ENCODE assay signal across 24 cellular contexts in genomic region chr6:3513416-3513815, GRCh38. TPM values are rescaled to one million over a fixed set of nuclear protein-coding genes. Genes with fewer than 3 reads are reported as not detected.
A peak's percentile ranks its signal among the peaks of the same experiment; 100 is the strongest.
DNase-seq lines count a peak whose midpoint lies in the region; ATAC-seq and TF ChIP-seq lines count a peak whose summit lies in the region.
"Had no signal": no experiment of that assay in that cellular context is flagged by ENCODE, and none has a peak within 500 bp of the region (broad histone marks: within the 10 kb centered on the region; RNA-seq: fewer than 3 reads in every experiment).

No MANE protein-coding gene starts in this region.

- no peak overlapping the region for H3K4ac ChIP-seq in neuronal stem cell (ENCODE audit: low read length)

- peaks cover 14% of the 10 kb centered on the region for H3K4me1 Mint-ChIP-seq in neural crest cell
- H3K4me1 Mint-ChIP-seq: CD4-positive, alpha-beta memory T cell; CD4-positive, CD25-positive, alpha-beta regulatory T cell; CD8-positive, alpha-beta memory T cell had no signal

- H3K79me1 ChIP-seq in neuronal stem cell (ENCODE audit: low read depth, low read length), result no peaks in the 10 kb centered on the region

- H3K18ac ChIP-seq in neuronal stem cell (ENCODE audit: low read length), result peak overlapping the region; percentile 65

- no peak overlapping the region for H4K8ac ChIP-seq in neuronal stem cell (ENCODE audit: low read depth, low read length)

- TF ChIP-seq CTCF in neural crest cell (conservative IDR thresholded peaks at IDR 0.05), result no peak

- H2BK5ac ChIP-seq in neuronal stem cell (ENCODE audit: low read length), result no peak overlapping the region

- peaks cover 3% of the 10 kb centered on the region for H3K27me3 Mint-ChIP-seq in neural crest cell (ENCODE audit: low read depth)

- no peaks in the 10 kb centered on the region for H3K9me3 ChIP-seq in neuronal stem cell (replicated peaks in 1 of 2; ENCODE audit: control insufficient read depth in 2 of 2, insufficient read depth in 1 of 2, low read depth in 1 of 2, low read length in 2 of 2)
- H3K9me3 ChIP-seq: BE2C, BLaER1 had no signal

- H3K14ac ChIP-seq in neuronal stem cell (ENCODE audit: low read length), result no peak overlapping the region

- no peak overlapping the region for H2BK15ac ChIP-seq in neuronal stem cell (ENCODE audit: low read length)

- no peak for ATAC-seq in GM21381 (IDR thresholded peaks at IDR 0.05; ENCODE audit: unreplicated experiment)
- ATAC-seq: GM12878 had no signal

- no peak overlapping the region for H2BK12ac ChIP-seq in neuronal stem cell (ENCODE audit: low read length)

- no peaks in the 10 kb centered on the region for H3K9me3 Mint-ChIP-seq in neural crest cell
- H3K9me3 Mint-ChIP-seq: CD14-positive monocyte; CD4-positive, alpha-beta memory T cell had no signal

- H3K27me3 ChIP-seq in neuronal stem cell (ENCODE audit: control insufficient read depth in 3 of 3, insufficient read depth in 3 of 3, low read depth in 1 of 3, low read length in 3 of 3), result no peaks in the 10 kb centered on the region
- H3K27me3 ChIP-seq: BE2C, BLaER1 had no signal

- H3K4me3 ChIP-seq in neuronal stem cell (ENCODE audit: low read length in 2 of 2), result no peak overlapping the region
- H3K4me3 ChIP-seq: BLaER1, GM12878 had no signal

- no peak overlapping the region for H3K27ac ChIP-seq in neuronal stem cell (replicated peaks; ENCODE audit: low read length)
- H3K27ac ChIP-seq: BLaER1 had no signal

- no peaks in the 10 kb centered on the region for H3K36me3 ChIP-seq in neuronal stem cell (replicated peaks in 1 of 2; ENCODE audit: control insufficient read depth in 2 of 2, insufficient read depth in 2 of 2, low read length in 2 of 2)
- H3K36me3 ChIP-seq: BE2C, BLaER1 had no signal

- no peak overlapping the region for H3K23ac ChIP-seq in neuronal stem cell (ENCODE audit: low read depth, low read length, poor library complexity)

- no peak overlapping the region for H3K9ac ChIP-seq in neuronal stem cell (ENCODE audit: low read depth, low read length, poor library complexity)
- H3K9ac ChIP-seq: BLaER1 had no signal

- peak overlapping the region; percentile 82 for H2AK5ac ChIP-seq in neuronal stem cell (ENCODE audit: low read depth, low read length)

- H4K91ac ChIP-seq in neuronal stem cell (ENCODE audit: low read depth, low read length, poor library complexity), result no peak overlapping the region

- H3K36me3 Mint-ChIP-seq in neural crest cell (ENCODE audit: low read depth), result no peaks in the 10 kb centered on the region
- H3K36me3 Mint-ChIP-seq: CD14-positive monocyte; CD4-positive, alpha-beta memory T cell; CD4-positive, CD25-positive, alpha-beta regulatory T cell; CD8-positive, alpha-beta memory T cell had no signal

- no peak overlapping the region for H2AFZ ChIP-seq in neuronal stem cell (ENCODE audit: low read length)

- H3K27ac Mint-ChIP-seq in neural crest cell (ENCODE audit: unreplicated experiment), result peak overlapping the region; percentile 78
- H3K27ac Mint-ChIP-seq: CD4-positive, alpha-beta memory T cell; CD4-positive, CD25-positive, alpha-beta regulatory T cell; CD8-positive, alpha-beta memory T cell had no signal

- no peak overlapping the region for H3K4me3 Mint-ChIP-seq in neural crest cell
- H3K4me3 Mint-ChIP-seq: CD14-positive monocyte; CD4-positive, alpha-beta memory T cell; CD4-positive, CD25-positive, alpha-beta regulatory T cell; CD8-positive, alpha-beta memory T cell had no signal

- no peak for DNase-seq in neural crest cell (ENCODE audit: low read depth, low spot score)
- no peak for DNase-seq in neuronal stem cell (ENCODE audit: low spot score)
- no peak for DNase-seq in central memory CD4-positive, alpha-beta T cell
- DNase-seq in activated T-cell treated with anti-CD3 and anti-CD28 coated beads, Interleukin-2, amount 50 U/mL, for 48 hours, result no peak
- DNase-seq: 8988T; ACHN; BE2C; C1 segment of cervical spinal cord; CD4-positive, alpha-beta memory T cell; CD4-positive, CD25-positive, alpha-beta regulatory T cell; CD8-positive, alpha-beta memory T cell; COR-L47; DMS 273 treated with DMSO at 0.1 percent for 48 hours; DMS153; DMS53; DMS79; DND-41; EL; GDM1 had no signal

- peaks cover 5 to 11% of the 10 kb centered on the region in 2 donors for H3K4me1 ChIP-seq in neuronal stem cell (ENCODE audit: control insufficient read depth in 2 of 2, insufficient read depth in 1 of 2, low read depth in 1 of 2, low read length in 2 of 2)
- H3K4me1 ChIP-seq: BLaER1 had no signal

- H3K4me2 ChIP-seq in neuronal stem cell (ENCODE audit: insufficient read depth, low read length, poor library complexity, severe bottlenecking), result no peak overlapping the region
- H3K4me2 ChIP-seq: BLaER1 had no signal

- H2BK120ac ChIP-seq in neuronal stem cell (ENCODE audit: low read depth, low read length), result no peak overlapping the region

- no CpG with 5 or more reads among the region's 9 CpGs for WGBS in neuronal stem cell (ENCODE audit: extremely low coverage in 2 of 2, insufficient read length in 2 of 2, insufficient replicate concordance in 1 of 2), 2 donors

RNA-seq across cellular contexts. Expression of gene SLC22A23, which starts 56.6 kb away (rescaled TPM):
- 12.5 and 14.6 TPM in 2 replicates for total RNA-seq in neural crest cell
- 3.6 TPM for polyA plus RNA-seq in neuronal stem cell (2013, experiment 1 of 2)
- 3.7 TPM for polyA plus RNA-seq in neuronal stem cell (2013, experiment 2 of 2)
- polyA plus RNA-seq: AG04450, CD14-positive monocyte had no signal
